20 cellular contexts compared by ENCODE assay signal in genomic region chr18:75221902-75222301, GRCh38. TPM values are rescaled to one million over a fixed set of nuclear protein-coding genes. Genes with fewer than 3 reads are reported as not detected.
DNase-seq lines count a peak whose midpoint lies in the region; ATAC-seq and TF ChIP-seq lines count a peak whose summit lies in the region.
"Had no signal": no experiment of that assay in that cellular context is flagged by ENCODE, and none has a peak within 500 bp of the region (broad histone marks: within the 10 kb centered on the region; RNA-seq: fewer than 3 reads in every experiment).

No MANE protein-coding gene starts in this region.

- CTCF ChIA-PET in CD8-positive, alpha-beta T cell (lab: Charles Lee), result interaction anchor here (1.4 to 1.7 kb wide), 2 partner anchors 10 to 24 kb away, joined by 4 read pairs; no protein-coding TSS in a partner anchor

- peak overlapping the region in 1 of 3 donors; percentile 21 for H3K27ac Mint-ChIP-seq in CD4-positive, CD25-positive, alpha-beta regulatory T cell
- H3K27ac Mint-ChIP-seq in CD8-positive, alpha-beta T cell, result no peak overlapping the region
- no peak overlapping the region for H3K27ac Mint-ChIP-seq in activated naive CD8-positive, alpha-beta T cell treated with anti-CD3 and anti-CD28 coated beads, Interleukin-2, amount 50 U/mL, for 24 hours
- H3K27ac Mint-ChIP-seq in naive thymus-derived CD8-positive, alpha-beta T cell, result peak overlapping the region in 9 of 10 donors; percentile 14 to 98 (median 79)
- H3K27ac Mint-ChIP-seq: GM23338 had no signal

- no peaks in the 10 kb centered on the region for H3K27me3 ChIP-seq in CD4-positive, CD25-positive, alpha-beta regulatory T cell (ENCODE audit: control insufficient read depth, insufficient read depth, low read length)
- no peaks in the 10 kb centered on the region for H3K27me3 ChIP-seq in CD8-positive, alpha-beta T cell (ENCODE audit: insufficient read depth, low read length)
- H3K27me3 ChIP-seq in upper lobe of right lung, result no peaks in the 10 kb centered on the region
- H3K27me3 ChIP-seq: left lung, right atrium auricular region, tibial nerve had no signal

- POLR2A ChIA-PET in CD8-positive, alpha-beta T cell (lab: Charles Lee), result no interaction called here
- POLR2A ChIA-PET in naive thymus-derived CD8-positive, alpha-beta T cell (lab: Charles Lee), result interaction anchor here (1.3 to 1.7 kb wide), 5 partner anchors 9 to 29 kb away, joined by 3 to 5 read pairs (median 4); partner anchors contain the start of genes PTGR3 and TSHZ1

- no peak overlapping the region for H3K27ac ChIP-seq in CD4-positive, CD25-positive, alpha-beta regulatory T cell (ENCODE audit: insufficient read depth, low read length, poor library complexity, severe bottlenecking)
- H3K27ac ChIP-seq in CD8-positive, alpha-beta T cell (ENCODE audit: low read depth, low read length), result no peak overlapping the region
- no peak overlapping the region for H3K27ac ChIP-seq in upper lobe of right lung
- H3K27ac ChIP-seq: left lung had no signal

- H3K36me3 Mint-ChIP-seq in CD4-positive, CD25-positive, alpha-beta regulatory T cell, result peaks cover 3% of the 10 kb centered on the region
- no peaks in the 10 kb centered on the region for H3K36me3 Mint-ChIP-seq in CD8-positive, alpha-beta T cell
- no peaks in the 10 kb centered on the region for H3K36me3 Mint-ChIP-seq in activated naive CD8-positive, alpha-beta T cell treated with anti-CD3 and anti-CD28 coated beads, Interleukin-2, amount 50 U/mL, for 24 hours (ENCODE audit: low read depth)
- H3K36me3 Mint-ChIP-seq in naive thymus-derived CD8-positive, alpha-beta T cell, result peaks cover 0 to 6% (median 0%) of the 10 kb centered on the region in 3 donors

- no peak for TF ChIP-seq CTCF in CD8-positive, alpha-beta T cell (IDR thresholded peaks at IDR 0.05)
- TF ChIP-seq CTCF in upper lobe of right lung (IDR thresholded peaks at IDR 0.05), result no peak

- H3K9me3 Mint-ChIP-seq in CD4-positive, CD25-positive, alpha-beta regulatory T cell, result no peaks in the 10 kb centered on the region
- H3K9me3 Mint-ChIP-seq in CD8-positive, alpha-beta T cell, result no peaks in the 10 kb centered on the region
- H3K9me3 Mint-ChIP-seq in activated naive CD8-positive, alpha-beta T cell treated with anti-CD3 and anti-CD28 coated beads, Interleukin-2, amount 50 U/mL, for 24 hours, result no peaks in the 10 kb centered on the region
- H3K9me3 Mint-ChIP-seq in naive thymus-derived CD8-positive, alpha-beta T cell, result no peaks in the 10 kb centered on the region
- H3K9me3 Mint-ChIP-seq: GM23338 had no signal

- H3K4me3 Mint-ChIP-seq in CD4-positive, CD25-positive, alpha-beta regulatory T cell, result peak overlapping the region in 3 of 4 donors; percentile 4 to 28 (median 26)
- H3K4me3 Mint-ChIP-seq in CD8-positive, alpha-beta T cell, result peak overlapping the region; percentile 21
- H3K4me3 Mint-ChIP-seq in activated naive CD8-positive, alpha-beta T cell treated with anti-CD3 and anti-CD28 coated beads, Interleukin-2, amount 50 U/mL, for 24 hours, result peak overlapping the region; percentile 11
- H3K4me3 Mint-ChIP-seq in naive thymus-derived CD8-positive, alpha-beta T cell, result peak overlapping the region; percentile 28 to 77 (median 58)
- H3K4me3 Mint-ChIP-seq: GM23338 had no signal

- intact Hi-C loops in CD8-positive, alpha-beta T cell (cut with DNase I, micrococcal nuclease), result loop anchor here in 1 of 2 experiments (2.0 kb wide), 1 partner anchor 15 kb away; no protein-coding TSS in a partner anchor
- intact Hi-C loops in upper lobe of right lung (cut with DNase I), result no loop called here

- H3K4me3 ChIP-seq in CD4-positive, CD25-positive, alpha-beta regulatory T cell (ENCODE audit: low read depth, low read length), result no peak overlapping the region
- no peak overlapping the region for H3K4me3 ChIP-seq in CD8-positive, alpha-beta T cell (ENCODE audit: low read depth, low read length)
- H3K4me3 ChIP-seq in upper lobe of right lung, result no peak overlapping the region
- H3K4me3 ChIP-seq: GM23338, left lung, right atrium auricular region, tibial nerve had no signal

- peaks cover 4% of the 10 kb centered on the region for H3K27me3 Mint-ChIP-seq in CD4-positive, CD25-positive, alpha-beta regulatory T cell
- H3K27me3 Mint-ChIP-seq in CD8-positive, alpha-beta T cell (ENCODE audit: low read depth), result no peaks in the 10 kb centered on the region
- H3K27me3 Mint-ChIP-seq in activated naive CD8-positive, alpha-beta T cell treated with anti-CD3 and anti-CD28 coated beads, Interleukin-2, amount 50 U/mL, for 24 hours, result no peaks in the 10 kb centered on the region
- no peaks in the 10 kb centered on the region for H3K27me3 Mint-ChIP-seq in naive thymus-derived CD8-positive, alpha-beta T cell

- H3K9me3 ChIP-seq in CD4-positive, CD25-positive, alpha-beta regulatory T cell (ENCODE audit: control insufficient read depth in 2 of 2, low read length in 2 of 2), result no peaks in the 10 kb centered on the region
- H3K9me3 ChIP-seq in CD8-positive, alpha-beta T cell (ENCODE audit: low read length), result no peaks in the 10 kb centered on the region
- H3K9me3 ChIP-seq in upper lobe of right lung, result no peaks in the 10 kb centered on the region
- H3K9me3 ChIP-seq: left lung, right atrium auricular region, tibial nerve had no signal

- H3K4me1 ChIP-seq in CD4-positive, CD25-positive, alpha-beta regulatory T cell (ENCODE audit: control insufficient read depth, insufficient read depth, low read length, poor library complexity, severe bottlenecking), result no peaks in the 10 kb centered on the region
- H3K4me1 ChIP-seq in CD8-positive, alpha-beta T cell (ENCODE audit: insufficient read depth, low read length), result peaks cover 32% of the 10 kb centered on the region
- H3K4me1 ChIP-seq in upper lobe of right lung, result peaks cover 42% of the 10 kb centered on the region

- H3K36me3 ChIP-seq in CD4-positive, CD25-positive, alpha-beta regulatory T cell (ENCODE audit: control insufficient read depth, insufficient read depth, low read length), result no peaks in the 10 kb centered on the region
- no peaks in the 10 kb centered on the region for H3K36me3 ChIP-seq in CD8-positive, alpha-beta T cell (ENCODE audit: insufficient read depth, low read length)
- no peaks in the 10 kb centered on the region for H3K36me3 ChIP-seq in upper lobe of right lung
- H3K36me3 ChIP-seq: left lung, right atrium auricular region, tibial nerve had no signal

- no peak for ATAC-seq in CD4-positive, CD25-positive, alpha-beta regulatory T cell (ENCODE audit: low read depth in 2 of 2)
- no peak for ATAC-seq in CD8-positive, alpha-beta T cell
- ATAC-seq in activated naive CD8-positive, alpha-beta T cell treated with anti-CD3 and anti-CD28 coated beads, Interleukin-2, amount 50 U/mL, for 24 hours, result no peak
- peak in 1 of 2 donors; percentile 46 for ATAC-seq in naive thymus-derived CD8-positive, alpha-beta T cell
- ATAC-seq in upper lobe of right lung, result no peak
- ATAC-seq in HG03196 (IDR thresholded peaks at IDR 0.05; ENCODE audit: unreplicated experiment), result no peak
- ATAC-seq: GM23338, left lung had no signal

- peaks cover 17 to 49% (median 34%) of the 10 kb centered on the region in 4 donors for H3K4me1 Mint-ChIP-seq in CD4-positive, CD25-positive, alpha-beta regulatory T cell
- peaks cover 75% of the 10 kb centered on the region for H3K4me1 Mint-ChIP-seq in CD8-positive, alpha-beta T cell (ENCODE audit: low read depth)
- H3K4me1 Mint-ChIP-seq in activated naive CD8-positive, alpha-beta T cell treated with anti-CD3 and anti-CD28 coated beads, Interleukin-2, amount 50 U/mL, for 24 hours, result peaks cover 71% of the 10 kb centered on the region
- peaks cover 32 to 91% (median 86%) of the 10 kb centered on the region in 4 donors for H3K4me1 Mint-ChIP-seq in naive thymus-derived CD8-positive, alpha-beta T cell
- H3K4me1 Mint-ChIP-seq: GM23338 had no signal

- no peak for DNase-seq in CD4-positive, CD25-positive, alpha-beta regulatory T cell
- no peak for DNase-seq in CD8-positive, alpha-beta T cell
- no peak for DNase-seq in activated naive CD8-positive, alpha-beta T cell treated with anti-CD3 and anti-CD28 coated beads, Interleukin-2, amount 50 U/mL, for 24 hours
- DNase-seq in naive thymus-derived CD8-positive, alpha-beta T cell, result no peak
- DNase-seq in upper lobe of right lung (no peak), cerebellar cortex (ENCODE audit: low spot score) (no peak)
- DNase-seq: activated CD4-positive, alpha-beta T cell treated with anti-CD3 and anti-CD28 coated beads for 48 hours; activated CD8-positive, alpha-beta memory T cell treated with anti-CD3 and anti-CD28 coated beads, Interleukin-2, amount 50 U/mL, for 4 hours; AML-193; central memory CD4-positive, alpha-beta T cell; effector memory CD4-positive, alpha-beta T cell; GDM1; Karpas-422; left lung; NCI-H2029 treated with DMSO at 0.1 percent for 48 hours; NCI-H510A treated with DMSO at 0.1 percent for 48 hours had no signal

RNA-seq across cellular contexts. Expression of gene TSHZ1, which starts 11.3 kb away (rescaled TPM):
- 16.4 TPM for total RNA-seq in CD4-positive, CD25-positive, alpha-beta regulatory T cell
- 1 to 10 TPM; 1.1 to 2.4 (median 1.4) TPM for polyA plus RNA-seq in CD4-positive, CD25-positive, alpha-beta regulatory T cell
- total RNA-seq in CD8-positive, alpha-beta T cell, result 10 to 100 TPM; 21.5 to 23.4 TPM
- total RNA-seq in naive thymus-derived CD8-positive, alpha-beta T cell, result 10 to 100 TPM; 32.8 to 33.6 TPM
- 1 to 10 TPM; 2.8 to 7.1 (median 3.7) TPM for polyA plus RNA-seq in naive thymus-derived CD8-positive, alpha-beta T cell
- 17.3 TPM for total RNA-seq in upper lobe of right lung

RNA-seq across cellular contexts. Expression of gene PTGR3, which starts 13.0 kb away (rescaled TPM):
- total RNA-seq in CD4-positive, CD25-positive, alpha-beta regulatory T cell, result 25.5 TPM
- polyA plus RNA-seq in CD4-positive, CD25-positive, alpha-beta regulatory T cell, result 10 to 100 TPM; 18.6 to 33.3 (median 25.8) TPM
- total RNA-seq in CD8-positive, alpha-beta T cell, result 1 to 10 TPM; 6.3 to 7.8 TPM
- 10 to 100 TPM; 34.7 to 35.1 TPM for total RNA-seq in naive thymus-derived CD8-positive, alpha-beta T cell
- 10 to 100 TPM; 14.7 to 28.5 (median 19.6) TPM for polyA plus RNA-seq in naive thymus-derived CD8-positive, alpha-beta T cell
- total RNA-seq in upper lobe of right lung, result 27.7 TPM

Comparison
In these comparisons a context has a peak if more than half of its experiments do, and no peak if none do; other contexts are left out.
1. H3K27ac Mint-ChIP-seq: peak in naive thymus-derived CD8-positive, alpha-beta T cell (9 of 10); none in CD8-positive, alpha-beta T cell (single experiment) and activated naive CD8-positive, alpha-beta T cell treated with anti-CD3 and anti-CD28 coated beads, Interleukin-2, amount 50 U/mL, for 24 hours (single experiment).
2. Peak in every context shown above with its lines, with median percentiles within 50 percentile points of each other: H3K4me3 Mint-ChIP-seq.